In genomic region chr2:241818943-241819270, GRCh38 we compare ENCODE assay signal across 1 cellular context.
TF ChIP-seq lines count a peak whose summit lies in the region.

No MANE protein-coding gene starts in this region.

TF ChIP-seq in HepG2, 621 proteins besides CTCF, POLR2A, EP300 and RAD21 (continued from another document and continues in another):
- TF ChIP-seq ZNF275 (CRISPR knock-in tag; IDR thresholded peaks at IDR 0.05; ENCODE audit: borderline replicate concordance): peak; percentile 44; the same call in 1 of the 2 replicates
- TF ChIP-seq ZNF274 (CRISPR knock-in tag; IDR thresholded peaks at IDR 0.05): peak; percentile 38; the same call in 1 of the 2 replicates
- TF ChIP-seq ZNF883 (CRISPR knock-in tag; IDR thresholded peaks at IDR 0.05; ENCODE audit: not compliant biosample characterization): peak; percentile 47
- TF ChIP-seq ZNF33B (CRISPR knock-in tag; IDR thresholded peaks at IDR 0.05): 0 out of 2 replicates have a peak, but pooled peaks have one; percentile 31
- 0 out of 2 replicates have a peak, but pooled peaks have one; percentile 48 for TF ChIP-seq FUBP1 (CRISPR knock-in tag; IDR thresholded peaks at IDR 0.05; ENCODE audit: borderline replicate concordance)
- 0 out of 2 replicates have a peak, but pooled peaks have one; percentile 81 for TF ChIP-seq HNF4G (IDR thresholded peaks at IDR 0.05; ENCODE audit: borderline replicate concordance, low read depth, low read length)
- peak; percentile 93 for TF ChIP-seq HNF4G (CRISPR knock-in tag; IDR thresholded peaks at IDR 0.05; ENCODE audit: borderline replicate concordance, low read depth)
- no peak for TF ChIP-seq SMAD1 (CRISPR knock-in tag; IDR thresholded peaks at IDR 0.05; ENCODE audit: borderline replicate concordance, low read depth)
- peak; percentile 73; the same call in 1 of the 2 replicates for TF ChIP-seq ZNF281 (CRISPR knock-in tag; IDR thresholded peaks at IDR 0.05; ENCODE audit: borderline replicate concordance)
- TF ChIP-seq NR1H2 (CRISPR knock-in tag; IDR thresholded peaks at IDR 0.05; ENCODE audit: borderline replicate concordance, low read depth): no peak
- TF ChIP-seq NCOA2 (CRISPR knock-in tag; IDR thresholded peaks at IDR 0.05): peak; percentile 91
- TF ChIP-seq ZFP82 (CRISPR knock-in tag; IDR thresholded peaks at IDR 0.05; ENCODE audit: borderline replicate concordance): no peak
- TF ChIP-seq NR2C2 (CRISPR knock-in tag; IDR thresholded peaks at IDR 0.05; ENCODE audit: borderline replicate concordance): peak; percentile 93
- peak; percentile 80; the same call in 1 of the 2 replicates for TF ChIP-seq ARID3A (IDR thresholded peaks at IDR 0.05; ENCODE audit: low read depth, low read length)
- 0 out of 2 replicates have a peak, but pooled peaks have one; percentile 51 for TF ChIP-seq ZMAT3 (CRISPR knock-in tag; conservative IDR thresholded peaks at IDR 0.05)
- no peak for TF ChIP-seq ZBTB39 (CRISPR knock-in tag; IDR thresholded peaks at IDR 0.05)
- peak; percentile 62; the same call in 1 of the 2 replicates for TF ChIP-seq ZZZ3 (CRISPR knock-in tag; IDR thresholded peaks at IDR 0.05; ENCODE audit: borderline replicate concordance)
- TF ChIP-seq HDAC1 (CRISPR knock-in tag; IDR thresholded peaks at IDR 0.05): peak; percentile 71
- no peak for TF ChIP-seq HNRNPLL (IDR thresholded peaks at IDR 0.05; ENCODE audit: low read depth, low read length, poor library complexity, severe bottlenecking)
- TF ChIP-seq ZNF468 (CRISPR knock-in tag; IDR thresholded peaks at IDR 0.05): 0 out of 2 replicates have a peak, but pooled peaks have one; percentile 81
- TF ChIP-seq ZNF639 (CRISPR knock-in tag; conservative IDR thresholded peaks at IDR 0.05): peak; percentile 56; the same call in 1 of the 2 replicates
- 0 out of 2 replicates have a peak, but pooled peaks have one; percentile 35 for TF ChIP-seq ZNF816 (CRISPR knock-in tag; IDR thresholded peaks at IDR 0.05; ENCODE audit: borderline replicate concordance)
- no peak for TF ChIP-seq POLR2AphosphoS2 (IDR thresholded peaks at IDR 0.05; ENCODE audit: low read depth, low read length)
- TF ChIP-seq ZNF318 (CRISPR knock-in tag; IDR thresholded peaks at IDR 0.05): peak; percentile 99
- TF ChIP-seq ZNF710 (CRISPR knock-in tag; IDR thresholded peaks at IDR 0.05; ENCODE audit: borderline replicate concordance): peak; percentile 77
- TF ChIP-seq JUN (CRISPR knock-in tag; IDR thresholded peaks at IDR 0.05): peak; percentile 82; the same call in 1 of the 2 replicates
- no peak for TF ChIP-seq SOX6 (IDR thresholded peaks at IDR 0.05)
- peak; percentile 95 for TF ChIP-seq SOX6 (CRISPR knock-in tag; IDR thresholded peaks at IDR 0.05)
- peak; percentile 59 for TF ChIP-seq ESRRA (CRISPR knock-in tag; IDR thresholded peaks at IDR 0.05; ENCODE audit: low read depth)
- no peak for TF ChIP-seq ZNF207 (IDR thresholded peaks at IDR 0.05; ENCODE audit: borderline replicate concordance)
- peak; percentile 46; the same call in 1 of the 2 replicates for TF ChIP-seq ZFP90 (CRISPR knock-in tag; IDR thresholded peaks at IDR 0.05; ENCODE audit: borderline replicate concordance)
- peak; percentile 74 for TF ChIP-seq GABPB1 (CRISPR knock-in tag; IDR thresholded peaks at IDR 0.05)
